ENCODE assay signal across 34 cellular contexts in genomic region chr1:210617306-210617705, GRCh38.
"Had no signal": no experiment of that assay in that cellular context is flagged by ENCODE, and none has a peak within 500 bp of the region (broad histone marks: within the 10 kb centered on the region; RNA-seq: fewer than 3 reads in every experiment).

No MANE protein-coding gene starts in this region.

- H3K36me3 ChIP-seq: MG63, Peyer's patch, WERI-Rb-1 had no signal

- H3K9me3 ChIP-seq: MG63, Peyer's patch had no signal

- H3K4me1 ChIP-seq: Peyer's patch had no signal

- H3K27ac Mint-ChIP-seq: activated CD8-positive, alpha-beta T cell treated with anti-CD3 and anti-CD28 coated beads for 36 hours; activated naive CD8-positive, alpha-beta T cell; activated naive CD8-positive, alpha-beta T cell treated with anti-CD3 and anti-CD28 coated beads, Interleukin-2, amount 50 U/mL, for 24 hours; activated T-cell treated with anti-CD3 and anti-CD28 coated beads, Interleukin-2, amount 50 U/mL, for 72 hours; activated T-helper 2 cell treated with anti-CD3 and anti-CD28 coated beads, Interferon-gamma antibody, Interleukin-2, Interleukin-4, amounts not matched to agents 10 μg/mL and 5 μg/mL and 100 μg/mL, durations not matched to agents 14 hours and 24 hours and 36 hours; brain had no signal

- H3K27me3 ChIP-seq: MG63, Peyer's patch had no signal

- H3K4me3 ChIP-seq: K562, MG63, Peyer's patch had no signal

- H3K27me3 Mint-ChIP-seq: activated CD8-positive, alpha-beta T cell treated with anti-CD3 and anti-CD28 coated beads for 36 hours; activated naive CD8-positive, alpha-beta T cell; activated naive CD8-positive, alpha-beta T cell treated with anti-CD3 and anti-CD28 coated beads, Interleukin-2, amount 50 U/mL, for 24 hours; brain had no signal

- DNase-seq: activated CD4-positive, alpha-beta T cell treated with anti-CD3 and anti-CD28 coated beads for 1 hour; activated CD4-positive, alpha-beta T cell treated with anti-CD3 and anti-CD28 coated beads for 48 hours; activated CD4-positive, CD25-positive, alpha-beta regulatory T cell; activated CD8-positive, alpha-beta T cell treated with anti-CD3 and anti-CD28 coated beads for 36 hours; activated gamma-delta T cell treated with Interleukin-2 at 50 U/mL for 16 hours; activated naive CD4-positive, alpha-beta T cell treated with anti-CD3 and anti-CD28 coated beads for 36 hours; activated naive CD8-positive, alpha-beta T cell treated with anti-CD3 and anti-CD28 coated beads, Interleukin-2, amount 50 U/mL, for 24 hours; activated T-cell treated with anti-CD3 and anti-CD28 coated beads, Interleukin-2, amount 50 U/mL, for 1 hour; activated T-cell treated with anti-CD3 and anti-CD28 coated beads, Interleukin-2, amount 50 U/mL, for 72 hours; amygdala; central memory CD4-positive, alpha-beta T cell; IMR-90; MG63; NCI-H1048; NCI-H1105 treated with DMSO at 0.1 percent for 48 hours; NCI-H1436; NCI-H1694; NCI-H1930; NCI-H2081 treated with DMSO at 0.1 percent for 48 hours; NCI-H226; NCI-H524 treated with DMSO at 0.1 percent for 48 hours; NK-92 treated with Interleukin-12 subunit alpha and Interleukin-12 subunit beta, amount 100 ng/mL, for 24 hours; PC-3; Peyer's patch; RPMI8226; SW 1271; T-helper 1 cell; T-helper 2 cell; T-helper 9 cell; WERI-Rb-1 had no signal

- H3K9me3 Mint-ChIP-seq: activated CD8-positive, alpha-beta T cell treated with anti-CD3 and anti-CD28 coated beads for 36 hours; activated naive CD8-positive, alpha-beta T cell treated with anti-CD3 and anti-CD28 coated beads, Interleukin-2, amount 50 U/mL, for 24 hours; activated T-helper 2 cell treated with anti-CD3 and anti-CD28 coated beads, Interferon-gamma antibody, Interleukin-2, Interleukin-4, amounts not matched to agents 10 μg/mL and 5 μg/mL and 100 μg/mL, durations not matched to agents 14 hours and 24 hours and 36 hours had no signal

- H3K4me3 Mint-ChIP-seq: activated CD8-positive, alpha-beta T cell treated with anti-CD3 and anti-CD28 coated beads for 36 hours; activated naive CD4-positive, alpha-beta T cell treated with anti-CD3 and anti-CD28 coated beads for 36 hours; activated naive CD8-positive, alpha-beta T cell; activated naive CD8-positive, alpha-beta T cell treated with anti-CD3 and anti-CD28 coated beads, Interleukin-2, amount 50 U/mL, for 24 hours; activated T-cell treated with anti-CD3 and anti-CD28 coated beads, Interleukin-2, amount 50 U/mL, for 72 hours; brain had no signal

- H3K4me1 Mint-ChIP-seq: activated naive CD8-positive, alpha-beta T cell treated with anti-CD3 and anti-CD28 coated beads, Interleukin-2, amount 50 U/mL, for 24 hours had no signal

- H3K27ac ChIP-seq: Peyer's patch, WERI-Rb-1 had no signal

- H3K36me3 Mint-ChIP-seq: activated naive CD8-positive, alpha-beta T cell; brain had no signal
